In the genomic region with DNA sequence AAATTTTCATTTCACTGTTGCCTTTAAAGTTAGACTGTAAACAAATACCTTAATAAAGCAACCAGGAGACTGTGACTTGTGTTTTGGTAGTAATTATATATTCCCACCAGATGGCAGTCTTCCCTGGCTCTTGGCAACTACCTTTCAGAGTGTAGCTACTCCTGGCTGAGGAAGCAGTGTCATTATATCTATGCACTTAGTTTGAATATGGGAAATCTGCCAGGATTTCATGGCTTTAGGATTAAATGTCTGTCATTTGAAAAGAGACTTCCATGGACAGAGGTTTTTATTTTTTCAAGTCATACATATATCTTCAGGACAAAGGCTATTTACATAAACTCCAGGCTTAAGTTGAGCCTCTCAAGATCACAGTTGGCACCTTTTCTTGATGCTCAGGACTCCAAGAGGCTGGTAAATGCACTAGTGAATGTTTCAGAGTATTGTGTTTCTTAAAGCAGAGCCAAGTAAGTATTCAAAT, we compare ENCODE assay signal across 8 cellular contexts.
DNase-seq lines count a peak whose midpoint lies in the region; ATAC-seq and TF ChIP-seq lines count a peak whose summit lies in the region.

No MANE protein-coding gene starts in this region.

- no peaks in the 10 kb centered on the region for H3K27me3 Mint-ChIP-seq in CD4-positive, alpha-beta T cell

- no peak overlapping the region for H3K27ac ChIP-seq in CD4-positive, alpha-beta T cell (ENCODE audit: low read depth, low read length)
- H3K27ac ChIP-seq in SU-DHL-6 (ENCODE audit: low read depth, low read length), result no peak overlapping the region
- H3K27ac ChIP-seq in stomach, result peak overlapping the region in 1 of 5 donors; percentile 45

- H3K27ac Mint-ChIP-seq in CD4-positive, alpha-beta T cell, result peak overlapping the region; percentile 56

- H3K9me3 Mint-ChIP-seq in CD4-positive, alpha-beta T cell, result no peaks in the 10 kb centered on the region

- intact Hi-C loops in CD4-positive, alpha-beta T cell (cut with DNase I, micrococcal nuclease), result loop anchor here (1.0 to 10.0 kb wide), 8 partner anchors 120 to 1840 kb away; a partner anchor contains a TSS
- intact Hi-C loops in left colon (cut with DNase I, micrococcal nuclease) (loop anchor here in 1 of 2 donors (10.0 kb wide), 1 partner anchor 998 kb away; no protein-coding TSS in a partner anchor), stomach (cut with DNase I; ENCODE audit: low total_unique reads) (no loop called here)

- CTCF ChIA-PET in CD4-positive, alpha-beta T cell (lab: Charles Lee), result interaction anchor here (0.7 to 1.8 kb wide), 12 partner anchors 9 to 593 kb away, joined by 3 to 8 read pairs (median 3); no protein-coding TSS in a partner anchor

- no peak for TF ChIP-seq POLR2A in stomach (IDR thresholded peaks at IDR 0.05)

- H3K4me3 ChIP-seq in SU-DHL-6 (ENCODE audit: insufficient read depth, low read length, poor library complexity, severe bottlenecking) (no peak overlapping the region), stomach (no peak overlapping the region)

- no peak for TF ChIP-seq EP300 in stomach (IDR thresholded peaks at IDR 0.05)

- H3K36me3 ChIP-seq in SU-DHL-6 (ENCODE audit: low read length), result no peaks in the 10 kb centered on the region
- no peaks in the 10 kb centered on the region for H3K36me3 ChIP-seq in stomach

- H3K4me1 ChIP-seq in stomach, result peaks cover 0 to 14% (median 7%) of the 10 kb centered on the region in 4 donors

- no peaks in the 10 kb centered on the region for H3K79me2 ChIP-seq in SU-DHL-6 (ENCODE audit: insufficient read depth, low read length)

- DNase-seq in CD4-positive, alpha-beta T cell, result peak in 6 of 10 experiments; percentile 3 to 26 (median 18)
- DNase-seq in NCI-H146 treated with DMSO at 0.1 percent for 48 hours (lab: John Stamatoyannopoulos, UW; ENCODE audit: unreplicated experiment) (peak; percentile 94), cerebellar cortex (ENCODE audit: low spot score) (peak; percentile 71), left colon (peak in 1 of 2 donors; percentile 5), stomach (peak; percentile 45)

- H3K9me2 ChIP-seq in SU-DHL-6 (replicated peaks; ENCODE audit: insufficient read depth, low read length), result no peaks in the 10 kb centered on the region

- H3K9me3 ChIP-seq in CD4-positive, alpha-beta T cell (ENCODE audit: control insufficient read depth, low read length), result no peaks in the 10 kb centered on the region
- H3K9me3 ChIP-seq in SU-DHL-6 (ENCODE audit: insufficient read depth, low read length), result no peaks in the 10 kb centered on the region
- H3K9me3 ChIP-seq in stomach, result no peaks in the 10 kb centered on the region

- H2AFZ ChIP-seq in SU-DHL-6 (ENCODE audit: low read depth, low read length, severe bottlenecking), result no peak overlapping the region

- no peaks in the 10 kb centered on the region for H3F3A ChIP-seq in SU-DHL-6 (ENCODE audit: insufficient read depth)

- ATAC-seq in CD4-positive, alpha-beta T cell (ENCODE audit: poor library complexity), result peak; percentile 95
- ATAC-seq in GM18868 (IDR thresholded peaks at IDR 0.05; ENCODE audit: unreplicated experiment) (peak; percentile 96), HG03039 (IDR thresholded peaks at IDR 0.05; ENCODE audit: unreplicated experiment) (peak; percentile 86), left colon (peak; percentile 84)

- no peak overlapping the region for H3K9ac ChIP-seq in SU-DHL-6 (ENCODE audit: low read length)

- POLR2A ChIA-PET in CD4-positive, alpha-beta T cell (lab: Charles Lee), result interaction anchor here (1.5 kb wide), 1 partner anchor 119 kb away, joined by 5 read pairs; no protein-coding TSS in a partner anchor

- no peaks in the 10 kb centered on the region for H3K27me3 ChIP-seq in CD4-positive, alpha-beta T cell (ENCODE audit: control insufficient read depth, insufficient read depth, low read length)
- no peaks in the 10 kb centered on the region for H3K27me3 ChIP-seq in SU-DHL-6 (ENCODE audit: low read length)
- no peaks in the 10 kb centered on the region for H3K27me3 ChIP-seq in stomach

- H3K4me3 Mint-ChIP-seq in CD4-positive, alpha-beta T cell, result no peak overlapping the region

- H4K20me1 ChIP-seq in SU-DHL-6 (ENCODE audit: low read depth, low read length), result no peaks in the 10 kb centered on the region

- peaks cover 62% of the 10 kb centered on the region for H3K4me1 Mint-ChIP-seq in CD4-positive, alpha-beta T cell (ENCODE audit: low read depth)

- TF ChIP-seq CTCF in CD4-positive, alpha-beta T cell (IDR thresholded peaks at IDR 0.05), result peak; percentile 85
- TF ChIP-seq CTCF in SU-DHL-6 (IDR thresholded peaks at IDR 0.05; ENCODE audit: insufficient read depth, low read length, poor library complexity, severe bottlenecking) (peak; percentile 30), stomach (IDR thresholded peaks at IDR 0.05) (peak in 5 of 7 experiments; percentile 25 to 64 (median 51))

- H3K36me3 Mint-ChIP-seq in CD4-positive, alpha-beta T cell (ENCODE audit: low read depth), result peaks cover 23% of the 10 kb centered on the region

- no peak overlapping the region for H3K4me2 ChIP-seq in SU-DHL-6 (ENCODE audit: low read depth, low read length, poor library complexity, severe bottlenecking)

Comparison
In these comparisons a context has a peak if more than half of its experiments do, and no peak if none do; other contexts are left out.
1. CTCF ChIP-seq: peak in every context shown above with its lines; median percentile 85 in CD4-positive, alpha-beta T cell; 51 in stomach; 30 in SU-DHL-6.